Comparison of ENCODE assay signal across 23 cellular contexts in the genomic region with DNA sequence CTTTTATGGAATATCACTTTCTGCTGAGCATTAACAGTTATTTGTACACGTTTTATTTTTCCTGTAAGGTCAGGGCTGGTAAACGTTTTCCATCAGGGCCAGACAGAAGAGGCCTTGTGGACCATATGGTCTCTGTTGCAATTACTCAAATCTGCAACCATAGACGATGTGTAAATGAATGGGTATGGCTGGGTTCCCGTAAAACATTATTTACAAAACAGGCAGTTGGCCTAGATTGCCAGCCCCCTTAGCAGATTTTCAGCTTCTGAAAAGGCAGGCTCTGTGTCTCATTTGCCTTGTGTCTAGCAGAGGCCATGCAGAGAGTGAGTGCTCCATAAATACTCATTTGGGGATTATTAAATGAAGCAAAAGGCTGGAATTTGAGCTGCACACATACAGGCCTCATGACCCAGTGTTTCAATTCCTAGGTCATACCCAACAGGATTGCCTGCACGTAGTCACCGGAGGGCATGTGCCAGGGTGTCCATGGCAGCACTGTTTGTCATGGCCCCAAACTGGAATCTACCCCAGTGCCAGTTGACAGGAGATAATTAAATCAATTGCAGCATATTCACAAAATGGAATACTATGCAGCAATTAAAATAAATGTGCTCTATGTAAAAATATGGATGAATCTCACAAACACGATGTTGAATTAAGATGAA.
"Had no signal": no experiment of that assay in that cellular context is flagged by ENCODE, and none has a peak within 500 bp of the region (broad histone marks: within the 10 kb centered on the region; RNA-seq: fewer than 3 reads in every experiment).

No MANE protein-coding gene starts in this region.

- H3K27ac Mint-ChIP-seq: activated CD4-positive, alpha-beta T cell treated with anti-CD3 and anti-CD28 coated beads, Interleukin-2, amount 10 ng/mL, durations not matched to agents 24 days and 14 days; activated CD8-positive, alpha-beta T cell treated with anti-CD3 and anti-CD28 coated beads for 36 hours; activated naive CD4-positive, alpha-beta T cell treated with anti-CD3 and anti-CD28 coated beads for 36 hours; activated naive CD8-positive, alpha-beta T cell treated with anti-CD3 and anti-CD28 coated beads, Interleukin-2, amount 50 U/mL, for 24 hours; activated T-helper 17 cell treated with anti-CD3 and anti-CD28 coated beads, Interleukin-2, amount 50 U/mL, for 72 hours; immature natural killer cell; stimulated activated memory B cell treated with anti-CD40 and anti-IgM and Interleukin-4, amounts not matched to agents 10 μg/mL and 1 μg/mL and 100 μg/mL, for 72 hours; type B pancreatic cell had no signal

- ATAC-seq: activated CD8-positive, alpha-beta T cell treated with anti-CD3 and anti-CD28 coated beads for 36 hours; activated naive CD8-positive, alpha-beta T cell treated with anti-CD3 and anti-CD28 coated beads, Interleukin-2, amount 50 U/mL, for 24 hours; activated T-helper 17 cell treated with anti-CD3 and anti-CD28 coated beads, Interleukin-2, amount 50 U/mL, for 72 hours; lower lobe of right lung; naive thymus-derived CD8-positive, alpha-beta T cell; sciatic nerve; stimulated activated memory B cell treated with anti-CD40 and anti-IgM and Interleukin-4, amounts not matched to agents 10 μg/mL and 1 μg/mL and 100 μg/mL, for 72 hours had no signal

- H3K27ac ChIP-seq: brain microvascular endothelial cell, lower lobe of right lung, ovary, testis had no signal

- DNase-seq: activated CD4-positive, alpha-beta T cell treated with anti-CD3 and anti-CD28 coated beads, Interleukin-2, amount 10 ng/mL, durations not matched to agents 24 days and 14 days; activated CD8-positive, alpha-beta T cell treated with anti-CD3 and anti-CD28 coated beads for 36 hours; activated naive CD4-positive, alpha-beta T cell treated with anti-CD3 and anti-CD28 coated beads for 36 hours; activated naive CD8-positive, alpha-beta T cell treated with anti-CD3 and anti-CD28 coated beads, Interleukin-2, amount 50 U/mL, for 24 hours; activated T-cell treated with anti-CD3 and anti-CD28 coated beads, Interleukin-2, amount 50 U/mL, for 1 hour; aorta; brain microvascular endothelial cell; cortex of kidney; erythroblast; immature natural killer cell; lower lobe of right lung; naive thymus-derived CD8-positive, alpha-beta T cell; ovary; stimulated activated CD4-positive, alpha-beta T cell treated with anti-CD3 and anti-CD28 coated beads, Interleukin-4, amount 100 ng/mL, for 24 hours; T-helper 9 cell; testis had no signal

- H3K36me3 ChIP-seq: brain microvascular endothelial cell, ovary had no signal

- H3K27me3 Mint-ChIP-seq: activated CD4-positive, alpha-beta T cell treated with anti-CD3 and anti-CD28 coated beads, Interleukin-2, amount 10 ng/mL, durations not matched to agents 24 days and 14 days; activated CD8-positive, alpha-beta T cell treated with anti-CD3 and anti-CD28 coated beads for 36 hours; activated naive CD8-positive, alpha-beta T cell treated with anti-CD3 and anti-CD28 coated beads, Interleukin-2, amount 50 U/mL, for 24 hours; activated T-helper 17 cell treated with anti-CD3 and anti-CD28 coated beads, Interleukin-2, amount 50 U/mL, for 72 hours; central memory CD8-positive, alpha-beta T cell; naive thymus-derived CD8-positive, alpha-beta T cell; stimulated activated memory B cell treated with anti-CD40 and anti-IgM and Interleukin-4, amounts not matched to agents 10 μg/mL and 1 μg/mL and 100 μg/mL, for 72 hours; type B pancreatic cell had no signal

- FAIRE-seq: endometrium, frontal cortex had no signal

- H3K4me3 ChIP-seq: lower lobe of right lung, ovary, testis had no signal

- H3K4me1 ChIP-seq: lower lobe of right lung, testis had no signal

- H3K27me3 ChIP-seq: brain microvascular endothelial cell, ovary, testis had no signal

- H3K9me3 ChIP-seq: lower lobe of right lung, ovary, testis had no signal

- H3K4me3 Mint-ChIP-seq: activated CD4-positive, alpha-beta T cell treated with anti-CD3 and anti-CD28 coated beads, Interleukin-2, amount 10 ng/mL, durations not matched to agents 24 days and 14 days; activated CD8-positive, alpha-beta T cell treated with anti-CD3 and anti-CD28 coated beads for 36 hours; activated naive CD4-positive, alpha-beta T cell treated with anti-CD3 and anti-CD28 coated beads for 36 hours; activated naive CD8-positive, alpha-beta T cell treated with anti-CD3 and anti-CD28 coated beads, Interleukin-2, amount 50 U/mL, for 24 hours; activated T-helper 17 cell treated with anti-CD3 and anti-CD28 coated beads, Interleukin-2, amount 50 U/mL, for 72 hours; central memory CD8-positive, alpha-beta T cell; immature natural killer cell; naive thymus-derived CD8-positive, alpha-beta T cell; stimulated activated memory B cell treated with anti-CD40 and anti-IgM and Interleukin-4, amounts not matched to agents 10 μg/mL and 1 μg/mL and 100 μg/mL, for 72 hours; type B pancreatic cell had no signal

- H3K4me1 Mint-ChIP-seq: activated CD4-positive, alpha-beta T cell treated with anti-CD3 and anti-CD28 coated beads, Interleukin-2, amount 10 ng/mL, durations not matched to agents 24 days and 14 days; activated T-helper 17 cell treated with anti-CD3 and anti-CD28 coated beads, Interleukin-2, amount 50 U/mL, for 72 hours; central memory CD8-positive, alpha-beta T cell; stimulated activated memory B cell treated with anti-CD40 and anti-IgM and Interleukin-4, amounts not matched to agents 10 μg/mL and 1 μg/mL and 100 μg/mL, for 72 hours had no signal
